1 cellular context compared by ENCODE assay signal in genomic region chr6:74451953-74452352, GRCh38.
TF ChIP-seq lines count a peak whose summit lies in the region.

No MANE protein-coding gene starts in this region.

TF ChIP-seq in WTC11, 78 proteins besides CTCF, POLR2A, EP300 and RAD21 (continued from another document):
- TF ChIP-seq ATF2 (CRISPR knock-in tag; IDR thresholded peaks at IDR 0.05; ENCODE audit: borderline replicate concordance, low read depth) (no peak), ZNF219 (CRISPR knock-in tag; IDR thresholded peaks at IDR 0.05; ENCODE audit: borderline replicate concordance) (no peak), IRF2 (CRISPR knock-in tag; IDR thresholded peaks at IDR 0.05; ENCODE audit: borderline replicate concordance, low read depth) (no peak), ARID4B (CRISPR knock-in tag; IDR thresholded peaks at IDR 0.05; ENCODE audit: borderline replicate concordance) (no peak)
